In the genomic region with DNA sequence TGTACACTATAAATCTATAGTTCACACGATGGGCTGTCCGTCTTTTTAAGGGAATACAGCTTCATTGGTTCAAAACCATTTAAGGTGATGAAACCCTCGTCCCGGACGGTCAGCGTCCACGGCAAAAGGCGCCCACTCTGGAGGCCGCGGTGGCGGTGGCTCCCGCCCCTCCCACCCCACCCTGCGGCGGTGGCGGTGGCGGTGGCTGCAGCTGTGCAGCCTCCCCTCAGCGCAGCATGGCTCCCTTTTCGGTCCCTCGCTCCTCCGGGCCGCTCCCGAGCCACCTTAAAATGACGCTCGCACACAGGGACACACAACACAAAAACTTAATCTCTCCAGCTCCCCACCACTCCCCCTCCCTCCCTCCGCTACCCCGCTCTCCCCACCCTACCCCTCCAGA, we compare ENCODE assay signal across 6 cellular contexts.
"Had no signal": no experiment of that assay in that cellular context is flagged by ENCODE, and none has a peak within 500 bp of the region (broad histone marks: within the 10 kb centered on the region; RNA-seq: fewer than 3 reads in every experiment).

No MANE protein-coding gene starts in this region.

- FAIRE-seq: HTR-8/SVneo had no signal

- H3K4me1 Mint-ChIP-seq: GM23338, H9 had no signal

- H3K4me3 Mint-ChIP-seq: GM23338, H9 had no signal

- H3K27ac Mint-ChIP-seq: GM23338 had no signal

- H3K4me3 ChIP-seq: GM23338 had no signal

- DNase-seq: HCEC 1CT, IMR-90, KBM-7 had no signal

- H3K9me3 Mint-ChIP-seq: GM23338, H9 had no signal
